ENCODE assay signal across 8 cellular contexts in genomic region chr5:67246108-67246507, GRCh38. TPM values are rescaled to one million over a fixed set of nuclear protein-coding genes. Genes with fewer than 3 reads are reported as not detected.
DNase-seq lines count a peak whose midpoint lies in the region; ATAC-seq, FAIRE-seq and TF ChIP-seq lines count a peak whose summit lies in the region.

No MANE protein-coding gene starts in this region.

- H3K4me3 ChIP-seq in AG10803 (ENCODE audit: low read length) (no peak overlapping the region), left ventricle myocardium inferior (no peak overlapping the region)

- peak; percentile 90 for FAIRE-seq in GM19239 (lab: Jason Lieb, UNC)

- H3K27me3 ChIP-seq in left ventricle myocardium inferior (ENCODE audit: low read depth): no peaks in the 10 kb centered on the region

- H3K27ac ChIP-seq in angular gyrus (ENCODE audit: low read depth, low read length) (peak overlapping the region; percentile 63), left ventricle myocardium inferior (replicated peaks) (peak overlapping the region; percentile 43)

- peaks cover 43% of the 10 kb centered on the region for H3K4me1 ChIP-seq in left ventricle myocardium inferior

- intact Hi-C loops in left ventricle myocardium inferior (cut with micrococcal nuclease): loop anchor here (10.0 kb wide), 2 partner anchors 1009 to 1219 kb away; no protein-coding TSS in a partner anchor

- peak; percentile 78 for DNase-seq in AG10803 (ENCODE audit: low read depth)
- DNase-seq in GM19239 (ENCODE audit: insufficient read length, low spot score): peak; percentile 13
- peak; percentile 62 for DNase-seq in NCI-H2227 treated with DMSO at 0.1 percent for 48 hours (lab: John Stamatoyannopoulos, UW)
- DNase-seq in left ventricle myocardium inferior: no peak
- DNase-seq in retina: peak; percentile 65

- H3K36me3 ChIP-seq in left ventricle myocardium inferior: no peaks in the 10 kb centered on the region

- TF ChIP-seq CTCF in AG10803 (conservative IDR thresholded peaks at IDR 0.05; ENCODE audit: low read length) (peak; percentile 68), left ventricle myocardium inferior (IDR thresholded peaks at IDR 0.05; ENCODE audit: borderline replicate concordance) (peak; percentile 78)

- ATAC-seq in HG02623 (IDR thresholded peaks at IDR 0.05; ENCODE audit: unreplicated experiment) (no peak), GM19463 (IDR thresholded peaks at IDR 0.05; ENCODE audit: unreplicated experiment) (no peak)

- no peaks in the 10 kb centered on the region for H3K9me3 ChIP-seq in left ventricle myocardium inferior (replicated peaks)

RNA-seq across cellular contexts. Expression of gene CD180, which starts 49.5 kb away (rescaled TPM):
- 0.44 TPM for total RNA-seq in left ventricle myocardium inferior
